12 cellular contexts compared by ENCODE assay signal in genomic region chr1:197912739-197913494, GRCh38. TPM values are rescaled to one million over a fixed set of nuclear protein-coding genes. Genes with fewer than 3 reads are reported as not detected.
DNase-seq lines count a peak whose midpoint lies in the region; ATAC-seq and TF ChIP-seq lines count a peak whose summit lies in the region.
"Had no signal": no experiment of that assay in that cellular context is flagged by ENCODE, and none has a peak within 500 bp of the region (broad histone marks: within the 10 kb centered on the region; RNA-seq: fewer than 3 reads in every experiment).

No MANE protein-coding gene starts in this region.

- no peak for TF ChIP-seq POLR2A in vagina (IDR thresholded peaks at IDR 0.05)

- H3K9me3 ChIP-seq in CD8-positive, alpha-beta memory T cell (ENCODE audit: low read length) = no peaks in the 10 kb centered on the region
- H3K9me3 ChIP-seq in HUES48 (ENCODE audit: control insufficient read depth, insufficient read depth, low read length) = no peaks in the 10 kb centered on the region
- H3K9me3 ChIP-seq in neural cell (ENCODE audit: low read length) = no peaks in the 10 kb centered on the region
- H3K9me3 ChIP-seq in vagina = no peaks in the 10 kb centered on the region
- H3K9me3 ChIP-seq: gastroesophageal sphincter had no signal

- no peak for TF ChIP-seq CTCF in neural cell (IDR thresholded peaks at IDR 0.05; ENCODE audit: poor library complexity, severe bottlenecking)
- TF ChIP-seq CTCF in vagina (IDR thresholded peaks at IDR 0.05) = no peak

- no peak overlapping the region for H3K27ac ChIP-seq in CD8-positive, alpha-beta memory T cell (ENCODE audit: low read depth, low read length)
- H3K27ac ChIP-seq in HUES48 (ENCODE audit: low read depth, low read length) = no peak overlapping the region
- H3K27ac ChIP-seq in neural cell (ENCODE audit: low read length) = no peak overlapping the region
- no peak overlapping the region for H3K27ac ChIP-seq in vagina
- H3K27ac ChIP-seq: gastroesophageal sphincter had no signal

- POLR2A ChIA-PET in CD8-positive, alpha-beta memory T cell (lab: Charles Lee) = no interaction called here

- H3K9me2 ChIP-seq in neural cell (ENCODE audit: insufficient read depth, low read length) = no peaks in the 10 kb centered on the region

- H3K9ac ChIP-seq in HUES48 (ENCODE audit: low read depth, low read length) (no peak overlapping the region), neural cell (ENCODE audit: low read length) (no peak overlapping the region)

- H3K79me2 ChIP-seq in neural cell (replicated peaks; ENCODE audit: insufficient read depth, low read length) = no peaks in the 10 kb centered on the region

- peaks cover 84% of the 10 kb centered on the region for H3K4me1 ChIP-seq in CD8-positive, alpha-beta memory T cell (ENCODE audit: insufficient read depth, low read length)
- peaks cover 63% of the 10 kb centered on the region for H3K4me1 ChIP-seq in HUES48 (ENCODE audit: control insufficient read depth, insufficient read depth, low read length)
- peaks cover 64% of the 10 kb centered on the region for H3K4me1 ChIP-seq in vagina

- no peaks in the 10 kb centered on the region for H3F3A ChIP-seq in neural cell (ENCODE audit: insufficient read depth, low read length, poor library complexity, severe bottlenecking)

- H2AFZ ChIP-seq in neural cell (ENCODE audit: low read depth, low read length) = no peak overlapping the region

- TF ChIP-seq RAD21 in neural cell (conservative IDR thresholded peaks at IDR 0.05) = no peak

- H3K27ac Mint-ChIP-seq in CD8-positive, alpha-beta memory T cell = peak overlapping the region in 2 of 8 donors; percentile 49 to 78
- no peak overlapping the region for H3K27ac Mint-ChIP-seq in dendritic cell treated with granulocyte-macrophage colony-stimulating factor and Interleukin-4, amounts not matched to agents 40 ng/mL and 50 ng/mL, for 4 days

- H4K20me1 ChIP-seq in neural cell (ENCODE audit: insufficient read depth) = no peaks in the 10 kb centered on the region

- no peak for DNase-seq in CD8-positive, alpha-beta memory T cell
- no peak for DNase-seq in NCI-H1436 treated with DMSO at 0.1 percent for 48 hours (lab: John Stamatoyannopoulos, UW)
- no peak for DNase-seq in hippocampal formation (lab: John Stamatoyannopoulos, UW)
- no peak for DNase-seq in vagina (ENCODE audit: extremely low spot score in 2 of 2)
- DNase-seq: KBM-7, NCI-H526 treated with DMSO at 0.1 percent for 48 hours, T1000 had no signal

- H3K27me3 ChIP-seq in CD8-positive, alpha-beta memory T cell (ENCODE audit: insufficient read depth, low read length, poor library complexity, severe bottlenecking) = peaks cover 96% of the 10 kb centered on the region
- H3K27me3 ChIP-seq in HUES48 (ENCODE audit: control insufficient read depth, insufficient read depth, low read length) = peaks cover 100% of the 10 kb centered on the region
- peaks cover 100% of the 10 kb centered on the region for H3K27me3 ChIP-seq in neural cell (ENCODE audit: insufficient read depth, low read depth, low read length)
- H3K27me3 ChIP-seq in vagina = peaks cover 14% of the 10 kb centered on the region

- H3K4me1 Mint-ChIP-seq in CD8-positive, alpha-beta memory T cell = peaks cover 62 to 91% (median 80%) of the 10 kb centered on the region in 3 donors
- peaks cover 68% of the 10 kb centered on the region for H3K4me1 Mint-ChIP-seq in dendritic cell treated with granulocyte-macrophage colony-stimulating factor and Interleukin-4, amounts not matched to agents 40 ng/mL and 50 ng/mL, for 4 days (ENCODE audit: low read depth)

- peak overlapping the region; percentile 29 to 86 (median 85) for H3K4me3 Mint-ChIP-seq in CD8-positive, alpha-beta memory T cell
- peak overlapping the region; percentile 72 for H3K4me3 Mint-ChIP-seq in dendritic cell treated with granulocyte-macrophage colony-stimulating factor and Interleukin-4, amounts not matched to agents 40 ng/mL and 50 ng/mL, for 4 days

- H3K36me3 ChIP-seq in CD8-positive, alpha-beta memory T cell (ENCODE audit: insufficient read depth, low read length) = no peaks in the 10 kb centered on the region
- H3K36me3 ChIP-seq in HUES48 (ENCODE audit: control insufficient read depth, insufficient read depth, low read length) = no peaks in the 10 kb centered on the region
- no peaks in the 10 kb centered on the region for H3K36me3 ChIP-seq in neural cell (ENCODE audit: insufficient read depth, low read length)
- H3K36me3 ChIP-seq in vagina = no peaks in the 10 kb centered on the region
- H3K36me3 ChIP-seq: gastroesophageal sphincter had no signal

- H3K9me3 Mint-ChIP-seq in CD8-positive, alpha-beta memory T cell = peaks cover 0 to 9% (median under 1%) of the 10 kb centered on the region in 5 donors
- H3K9me3 Mint-ChIP-seq in dendritic cell treated with granulocyte-macrophage colony-stimulating factor and Interleukin-4, amounts not matched to agents 40 ng/mL and 50 ng/mL, for 4 days = no peaks in the 10 kb centered on the region

- no peak for TF ChIP-seq EP300 in neural cell (conservative IDR thresholded peaks at IDR 0.05; ENCODE audit: poor library complexity, severe bottlenecking)

- H3K36me3 Mint-ChIP-seq in CD8-positive, alpha-beta memory T cell = no peaks in the 10 kb centered on the region
- H3K36me3 Mint-ChIP-seq in dendritic cell treated with granulocyte-macrophage colony-stimulating factor and Interleukin-4, amounts not matched to agents 40 ng/mL and 50 ng/mL, for 4 days (ENCODE audit: low read depth) = no peaks in the 10 kb centered on the region

- CTCF ChIA-PET in CD8-positive, alpha-beta memory T cell (lab: Charles Lee) = interaction anchor here (1.2 kb wide), 1 partner anchor 11 kb away, joined by 3 read pairs; no protein-coding TSS in a partner anchor

- ATAC-seq in GM19463 (IDR thresholded peaks at IDR 0.05; ENCODE audit: unreplicated experiment) = no peak
- ATAC-seq: gastroesophageal sphincter had no signal

- H3K4me2 ChIP-seq in neural cell (ENCODE audit: low read length) = no peak overlapping the region

- intact Hi-C loops in dendritic cell treated with granulocyte-macrophage colony-stimulating factor and Interleukin-4, amounts not matched to agents 40 ng/mL and 50 ng/mL, for 4 days (cut with micrococcal nuclease) = loop anchor here (10.0 kb wide), 1 partner anchor 242 kb away; the partner anchor contains the start of gene NEK7
- intact Hi-C loops in vagina (cut with DNase I) = no loop called here

- peaks cover 91 to 98% of the 10 kb centered on the region in 2 donors for H3K27me3 Mint-ChIP-seq in CD8-positive, alpha-beta memory T cell
- H3K27me3 Mint-ChIP-seq in dendritic cell treated with granulocyte-macrophage colony-stimulating factor and Interleukin-4, amounts not matched to agents 40 ng/mL and 50 ng/mL, for 4 days = peaks cover 100% of the 10 kb centered on the region

- no peak overlapping the region for H3K4me3 ChIP-seq in CD8-positive, alpha-beta memory T cell (ENCODE audit: low read length)
- H3K4me3 ChIP-seq in HUES48 (ENCODE audit: low read depth, low read length) (peak overlapping the region; percentile 48), neural cell (ENCODE audit: low read length) (peak overlapping the region; percentile 36), vagina (peak overlapping the region in 1 of 2 donors; percentile 3)

TF ChIP-seq in neural cell, 6 proteins besides CTCF, POLR2A, EP300 and RAD21:
- TF ChIP-seq POLR2AphosphoS5 (IDR thresholded peaks at IDR 0.05) (peak; percentile 67), TAF1 (IDR thresholded peaks at IDR 0.05; ENCODE audit: low read depth) (no peak), EZH2 (IDR thresholded peaks at IDR 0.05; ENCODE audit: borderline replicate concordance, insufficient read depth, low read length, poor library complexity, severe bottlenecking) (peak; percentile 93)

RNA-seq across cellular contexts. Expression of gene LHX9, which starts 4.3 kb away (rescaled TPM):
- total RNA-seq in CD8-positive, alpha-beta memory T cell = under 1 TPM in 1 of 2 experiments, not detected in 1; 0.07 TPM
- not detected for polyA plus RNA-seq in CD8-positive, alpha-beta memory T cell
- 0.37 and 1.3 TPM in 2 replicates for polyA plus RNA-seq in neural cell
- polyA minus RNA-seq in neural cell = 0.69 and 2.2 TPM in 2 replicates
- not detected for total RNA-seq in vagina
- total RNA-seq: gastroesophageal sphincter had no signal

RNA-seq across cellular contexts. Expression of gene C1orf53, which starts 10.5 kb away (rescaled TPM):
- 1 to 10 TPM; 2.9 TPM for total RNA-seq in CD8-positive, alpha-beta memory T cell
- polyA plus RNA-seq in CD8-positive, alpha-beta memory T cell = not detected
- 1.1 and 2.6 TPM in 2 replicates for polyA plus RNA-seq in neural cell
- polyA minus RNA-seq in neural cell = not detected in 2 replicates
- 6.4 TPM for total RNA-seq in vagina
